Comparison of ENCODE assay signal across 26 cellular contexts in the genomic region with DNA sequence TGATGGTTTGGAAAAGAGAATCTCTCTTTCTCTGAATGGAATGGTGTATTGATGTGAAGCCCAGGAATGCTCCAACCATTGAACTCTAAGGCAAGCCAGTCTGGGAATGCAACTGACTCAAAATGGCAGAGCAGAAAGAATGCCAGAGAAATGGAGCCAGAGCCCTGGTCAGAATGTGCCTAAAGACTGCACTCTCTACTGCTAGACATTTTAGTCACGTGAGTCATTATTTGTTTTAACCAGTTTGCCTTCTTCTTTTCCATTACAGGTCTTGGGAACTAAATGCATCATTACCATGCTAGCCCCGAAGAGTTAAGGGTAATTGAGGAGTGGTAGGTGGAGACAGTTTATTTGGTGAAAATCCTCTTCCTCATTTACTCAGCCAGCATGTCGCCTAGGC.
"Had no signal": no experiment of that assay in that cellular context is flagged by ENCODE, and none has a peak within 500 bp of the region (broad histone marks: within the 10 kb centered on the region; RNA-seq: fewer than 3 reads in every experiment).

No MANE protein-coding gene starts in this region.

- H3K27me3 Mint-ChIP-seq: activated CD8-positive, alpha-beta memory T cell treated with anti-CD3 and anti-CD28 coated beads, Interleukin-2, amount 10 ng/mL, durations not matched to agents 7 days and 5 days; activated naive CD8-positive, alpha-beta T cell; activated T-cell treated with anti-CD3 and anti-CD28 coated beads, Interleukin-2, amount 50 U/mL, for 24 hours had no signal

- H3K4me3 Mint-ChIP-seq: activated CD8-positive, alpha-beta memory T cell treated with anti-CD3 and anti-CD28 coated beads, Interleukin-2, amount 10 ng/mL, durations not matched to agents 7 days and 5 days; activated naive CD4-positive, alpha-beta T cell treated with anti-CD3 and anti-CD28 coated beads for 36 hours; activated naive CD8-positive, alpha-beta T cell; activated T-cell treated with anti-CD3 and anti-CD28 coated beads, Interleukin-2, amount 50 U/mL, for 24 hours; WTC11 had no signal

- H3K9me3 Mint-ChIP-seq: activated T-cell treated with anti-CD3 and anti-CD28 coated beads, Interleukin-2, amount 50 U/mL, for 24 hours had no signal

- DNase-seq: activated CD4-positive, alpha-beta T cell treated with anti-CD3 and anti-CD28 coated beads for 48 hours; activated CD4-positive, alpha-beta T cell treated with anti-CD3 and anti-CD28 coated beads, Interleukin-2, amount 50 U/mL, for 4 hours; activated CD4-positive, CD25-positive, alpha-beta regulatory T cell treated with anti-CD3 and anti-CD28 coated beads, Interleukin-2, amount 50 U/mL, for 72 hours; activated CD8-positive, alpha-beta memory T cell treated with anti-CD3 and anti-CD28 coated beads, Interleukin-2, amount 10 ng/mL, durations not matched to agents 7 days and 5 days; activated gamma-delta T cell; activated naive CD4-positive, alpha-beta T cell treated with anti-CD3 and anti-CD28 coated beads for 36 hours; activated T-cell treated with anti-CD3 and anti-CD28 coated beads, Interleukin-2, amount 50 U/mL, for 24 hours; amygdala; central memory CD4-positive, alpha-beta T cell; Kasumi-1; KBM-7; NCI-H1048; NCI-H146; NCI-H187 treated with DMSO at 0.1 percent for 48 hours; NCI-H2107; NCI-H2171 treated with DMSO at 0.1 percent for 48 hours; NCI-H226; NCI-H526; NCI-H82; Right ventricle myocardium superior; SJCRH30; SK-N-SH; T-helper 1 cell had no signal

- H3K4me1 Mint-ChIP-seq: activated CD8-positive, alpha-beta memory T cell treated with anti-CD3 and anti-CD28 coated beads, Interleukin-2, amount 10 ng/mL, durations not matched to agents 7 days and 5 days; WTC11 had no signal

- H3K4me3 ChIP-seq: breast epithelium, SJCRH30 had no signal

- ATAC-seq: activated CD8-positive, alpha-beta memory T cell treated with anti-CD3 and anti-CD28 coated beads, Interleukin-2, amount 10 ng/mL, durations not matched to agents 7 days and 5 days; WTC11 had no signal

- H3K36me3 Mint-ChIP-seq: activated CD8-positive, alpha-beta memory T cell treated with anti-CD3 and anti-CD28 coated beads, Interleukin-2, amount 10 ng/mL, durations not matched to agents 7 days and 5 days; activated naive CD8-positive, alpha-beta T cell; WTC11 had no signal

- H3K27ac Mint-ChIP-seq: activated CD8-positive, alpha-beta memory T cell treated with anti-CD3 and anti-CD28 coated beads, Interleukin-2, amount 10 ng/mL, durations not matched to agents 7 days and 5 days; activated naive CD4-positive, alpha-beta T cell treated with anti-CD3 and anti-CD28 coated beads for 36 hours; activated naive CD8-positive, alpha-beta T cell; activated T-cell treated with anti-CD3 and anti-CD28 coated beads, Interleukin-2, amount 50 U/mL, for 24 hours; WTC11 had no signal
